In genomic region chr20:2956480-2956879, GRCh38 we compare ENCODE assay signal across 34 cellular contexts.
"Had no signal": no experiment of that assay in that cellular context is flagged by ENCODE, and none has a peak within 500 bp of the region (broad histone marks: within the 10 kb centered on the region; RNA-seq: fewer than 3 reads in every experiment).

No MANE protein-coding gene starts in this region.

- H3K9me3 ChIP-seq: MG63 had no signal

- H3K36me3 ChIP-seq: MG63 had no signal

- DNase-seq: Karpas-422, Kasumi-1, MG63, MM.1S, MV-4-11, NCI-H1048, NCI-H1092, NCI-H1092 treated with DMSO at 0.1 percent for 48 hours, NCI-H1105, NCI-H1105 treated with DMSO at 0.1 percent for 48 hours, NCI-H1417, NCI-H1417 treated with DMSO at 0.1 percent for 48 hours, NCI-H1436, NCI-H1436 treated with DMSO at 0.1 percent for 48 hours, NCI-H146, NCI-H1694, NCI-H1694 treated with DMSO at 0.1 percent for 48 hours, NCI-H187, NCI-H187 treated with DMSO at 0.1 percent for 48 hours, NCI-H1930, NCI-H2029, NCI-H2029 treated with DMSO at 0.1 percent for 48 hours, NCI-H2081, NCI-H2081 treated with DMSO at 0.1 percent for 48 hours, NCI-H2107, NCI-H2171, NCI-H2171 treated with DMSO at 0.1 percent for 48 hours, NCI-H2227 treated with DMSO at 0.1 percent for 48 hours, NCI-H226, NCI-H345, NCI-H510A, NCI-H510A treated with DMSO at 0.1 percent for 48 hours, NCI-H524 had no signal

- H3K27ac ChIP-seq: KMS-11 had no signal

- H3K9ac ChIP-seq: KMS-11 had no signal

- H3K4me3 ChIP-seq: MG63 had no signal

- H3K4me2 ChIP-seq: KMS-11 had no signal
